In genomic region chr3:195664131-195664530, GRCh38 we compare ENCODE assay signal across 2 cellular contexts. TPM values are rescaled to one million over a fixed set of nuclear protein-coding genes. Genes with fewer than 3 reads are reported as not detected.
"Had no signal": no experiment of that assay in that cellular context is flagged by ENCODE, and none has a peak within 500 bp of the region (broad histone marks: within the 10 kb centered on the region; RNA-seq: fewer than 3 reads in every experiment).

No MANE protein-coding gene starts in this region.

RNA-seq across cellular contexts. Expression of gene MUC20, which starts 56.6 kb away (rescaled TPM):
- total RNA-seq: dermis microvascular lymphatic vessel endothelial cell, glomerular endothelial cell had no signal
